8 cellular contexts compared by ENCODE assay signal in the genomic region with DNA sequence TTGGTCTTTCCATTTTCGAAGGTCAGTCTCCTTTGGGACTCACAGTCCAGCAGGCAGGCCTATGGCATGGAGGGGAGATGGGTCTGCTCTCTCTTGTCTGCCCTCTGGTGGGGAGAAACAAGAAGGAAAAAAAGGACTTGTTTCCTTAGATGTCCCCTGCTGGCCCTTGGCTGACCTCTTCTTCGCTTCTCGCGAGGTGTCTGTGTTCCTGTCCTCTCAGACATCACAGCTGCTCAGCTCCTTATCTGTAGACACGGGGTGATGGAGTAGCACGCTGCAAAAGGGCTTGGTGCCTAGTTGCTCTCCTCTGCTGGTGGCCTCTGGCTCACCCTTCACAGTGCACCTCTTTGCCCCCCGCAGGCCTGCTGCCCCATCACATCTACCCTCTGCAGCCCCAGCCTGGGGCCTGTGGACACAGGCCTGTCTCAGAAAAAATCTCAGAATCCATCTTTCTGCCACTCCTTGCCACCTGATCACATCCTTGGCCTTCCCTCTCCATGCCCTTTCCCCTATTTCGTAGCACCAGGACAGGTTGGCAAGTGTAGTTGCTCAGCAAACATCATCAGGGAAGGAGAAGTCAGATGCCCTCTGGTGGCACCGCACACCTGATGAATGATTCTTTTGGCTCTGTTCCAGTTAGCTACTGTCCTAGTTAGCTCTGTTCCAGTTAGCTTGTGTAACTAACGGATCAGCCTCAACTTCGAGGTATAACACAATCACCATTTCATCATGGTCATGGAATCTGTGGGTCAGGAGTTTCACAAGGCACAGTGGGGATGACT. TPM values are rescaled to one million over a fixed set of nuclear protein-coding genes. Genes with fewer than 3 reads are reported as not detected.
A peak's percentile ranks its signal among the peaks of the same experiment; 100 is the strongest.
DNase-seq lines count a peak whose midpoint lies in the region; ATAC-seq and TF ChIP-seq lines count a peak whose summit lies in the region.

No MANE protein-coding gene starts in this region.

- TF ChIP-seq CTCF in HFFc6 (IDR thresholded peaks at IDR 0.05) = peak; percentile 84
- TF ChIP-seq CTCF in neural crest cell (conservative IDR thresholded peaks at IDR 0.05) = peak; percentile 76

- H3K4me1 Mint-ChIP-seq in HFFc6 (ENCODE audit: low read depth) = peaks cover 18% of the 10 kb centered on the region
- H3K4me1 Mint-ChIP-seq in activated T-helper 17 cell treated with anti-CD3 and anti-CD28 coated beads, Interleukin-2, amount 50 U/mL, for 72 hours = peaks cover 5% of the 10 kb centered on the region
- H3K4me1 Mint-ChIP-seq in neural crest cell = peaks cover 8% of the 10 kb centered on the region

- H3K36me3 Mint-ChIP-seq in HFFc6 (ENCODE audit: low read depth) = no peaks in the 10 kb centered on the region
- H3K36me3 Mint-ChIP-seq in activated T-helper 17 cell treated with anti-CD3 and anti-CD28 coated beads, Interleukin-2, amount 50 U/mL, for 72 hours (ENCODE audit: low read depth) = no peaks in the 10 kb centered on the region
- peaks cover 9% of the 10 kb centered on the region for H3K36me3 Mint-ChIP-seq in neural crest cell (ENCODE audit: low read depth)

- H3K9me3 Mint-ChIP-seq in HFFc6 = no peaks in the 10 kb centered on the region
- H3K9me3 Mint-ChIP-seq in activated T-helper 17 cell treated with anti-CD3 and anti-CD28 coated beads, Interleukin-2, amount 50 U/mL, for 72 hours = no peaks in the 10 kb centered on the region
- peaks cover 7% of the 10 kb centered on the region for H3K9me3 Mint-ChIP-seq in neural crest cell

- peak; percentile 89 for DNase-seq in CMK (ENCODE audit: low read depth)
- peak; percentile 76 for DNase-seq in HFFc6
- peak; percentile 45 to 64 for DNase-seq in NOMO-1 (lab: John Stamatoyannopoulos, UW; ENCODE audit: unreplicated experiment in 2 of 2)
- DNase-seq in foreskin melanocyte = peak; percentile 83
- DNase-seq in neural crest cell (ENCODE audit: low read depth, low spot score) = peak; percentile 42
- no peak for DNase-seq in occipital lobe (lab: John Stamatoyannopoulos, UW)

- H3K27me3 Mint-ChIP-seq in HFFc6 (ENCODE audit: insufficient read depth) (no peaks in the 10 kb centered on the region; the same call in 1 of the 2 replicates), neural crest cell (ENCODE audit: low read depth) (no peaks in the 10 kb centered on the region)
- H3K27me3 Mint-ChIP-seq in activated T-helper 17 cell treated with anti-CD3 and anti-CD28 coated beads, Interleukin-2, amount 50 U/mL, for 72 hours = peaks cover 4% of the 10 kb centered on the region

- peak; percentile 81 for ATAC-seq in activated T-helper 17 cell treated with anti-CD3 and anti-CD28 coated beads, Interleukin-2, amount 50 U/mL, for 72 hours (replicated peaks)
- ATAC-seq in HG02852 (IDR thresholded peaks at IDR 0.05; ENCODE audit: unreplicated experiment) = no peak

- H3K27ac Mint-ChIP-seq in HFFc6 (peak overlapping the region; percentile 44; the same call in 1 of the 2 replicates), neural crest cell (ENCODE audit: unreplicated experiment) (no peak overlapping the region)
- H3K27ac Mint-ChIP-seq in activated T-helper 17 cell treated with anti-CD3 and anti-CD28 coated beads, Interleukin-2, amount 50 U/mL, for 72 hours = no peak overlapping the region

- no peak overlapping the region for H3K4me3 Mint-ChIP-seq in HFFc6
- H3K4me3 Mint-ChIP-seq in activated T-helper 17 cell treated with anti-CD3 and anti-CD28 coated beads, Interleukin-2, amount 50 U/mL, for 72 hours = no peak overlapping the region
- peak overlapping the region; percentile 58 for H3K4me3 Mint-ChIP-seq in neural crest cell

RNA-seq across cellular contexts. Expression of gene AK2, which starts 18.7 kb away (rescaled TPM):
- 100 to 1,000 TPM; 160 to 173 (median 168) TPM for total RNA-seq in HFFc6 (2021; fragmentation: NEBNext Ultra II Directional; extraction: Animal tissue kit (Norgen Biotek cat#: 25700))
- 100 to 1,000 TPM; 304 to 372 TPM for total RNA-seq in activated T-helper 17 cell treated with anti-CD3 and anti-CD28 coated beads, Interleukin-2, amount 50 U/mL, for 72 hours
- total RNA-seq in neural crest cell (134 and 135 TPM in 2 replicates), occipital lobe (46.9 TPM)

RNA-seq across cellular contexts. Expression of gene AZIN2, which starts 25.6 kb away (rescaled TPM):
- total RNA-seq in HFFc6 (2021; fragmentation: NEBNext Ultra II Directional; extraction: Animal tissue kit (Norgen Biotek cat#: 25700)) = 1 to 10 TPM; 2.4 to 3.7 (median 3.1) TPM
- total RNA-seq in activated T-helper 17 cell treated with anti-CD3 and anti-CD28 coated beads, Interleukin-2, amount 50 U/mL, for 72 hours = 1 to 10 TPM; 3.4 to 3.7 TPM
- total RNA-seq in neural crest cell (8.1 and 9.7 TPM in 2 replicates), occipital lobe (25.4 TPM)
